Comparison of ENCODE assay signal across 20 cellular contexts in genomic region chrX:52015794-52016193, GRCh38.
"Had no signal": no experiment of that assay in that cellular context is flagged by ENCODE, and none has a peak within 500 bp of the region (broad histone marks: within the 10 kb centered on the region; RNA-seq: fewer than 3 reads in every experiment).

No MANE protein-coding gene starts in this region.

- H3K27me3 ChIP-seq: foreskin keratinocyte, stomach had no signal

- FAIRE-seq: pancreas, small intestine had no signal

- H3K4me1 Mint-ChIP-seq: natural killer cell had no signal

- H3K27me3 Mint-ChIP-seq: dendritic cell treated with granulocyte-macrophage colony-stimulating factor and Interleukin-4, amounts not matched to agents 40 ng/mL and 50 ng/mL, for 4 days; progenitor cell of endocrine pancreas had no signal

- ATAC-seq: effector memory CD8-positive, alpha-beta T cell; foreskin keratinocyte; left lobe of liver; mucosa of descending colon; natural killer cell; pancreas; right cardiac atrium had no signal

- H3K27ac Mint-ChIP-seq: dendritic cell treated with granulocyte-macrophage colony-stimulating factor and Interleukin-4, amounts not matched to agents 40 ng/mL and 50 ng/mL, for 4 days; effector memory CD8-positive, alpha-beta T cell; natural killer cell; progenitor cell of endocrine pancreas had no signal

- H3K27ac ChIP-seq: foreskin keratinocyte, pancreas, stomach, thoracic aorta had no signal

- H3K9me3 Mint-ChIP-seq: dendritic cell treated with granulocyte-macrophage colony-stimulating factor and Interleukin-4, amounts not matched to agents 40 ng/mL and 50 ng/mL, for 4 days; effector memory CD8-positive, alpha-beta T cell; natural killer cell had no signal

- H3K36me3 Mint-ChIP-seq: natural killer cell had no signal

- H3K4me1 ChIP-seq: foreskin keratinocyte, pancreas, stomach had no signal

- H3K9me3 ChIP-seq: mucosa of descending colon, pancreas, thoracic aorta had no signal

- H3K4me3 Mint-ChIP-seq: dendritic cell treated with granulocyte-macrophage colony-stimulating factor and Interleukin-4, amounts not matched to agents 40 ng/mL and 50 ng/mL, for 4 days; effector memory CD8-positive, alpha-beta T cell; natural killer cell; neural crest cell had no signal

- H3K4me3 ChIP-seq: mucosa of descending colon, pancreas, stomach, thoracic aorta had no signal

- DNase-seq: effector memory CD8-positive, alpha-beta T cell; foreskin keratinocyte; islet precursor cell; mammary epithelial cell; mucosa of descending colon; natural killer cell; nucleus accumbens; pancreas; right cardiac atrium; small intestine; stimulated activated CD4-positive, alpha-beta T cell treated with anti-CD3 and anti-CD28 coated beads, Interleukin-12 subunit alpha, Interleukin-12 subunit beta, amount 100 ng/mL, for 4 hours; stimulated activated naive CD4-positive, alpha-beta T cell; stomach; substantia nigra; trophoblast cell had no signal

- H3K36me3 ChIP-seq: pancreas, stomach, thoracic aorta had no signal
